Comparison of ENCODE assay signal across 13 cellular contexts in genomic region chr7:116560021-116560970, GRCh38. TPM values are rescaled to one million over a fixed set of nuclear protein-coding genes. Genes with fewer than 3 reads are reported as not detected.
A peak's percentile ranks its signal among the peaks of the same experiment; 100 is the strongest.
DNase-seq lines count a peak whose midpoint lies in the region; ATAC-seq, FAIRE-seq and TF ChIP-seq lines count a peak whose summit lies in the region.
"Had no signal": no experiment of that assay in that cellular context is flagged by ENCODE, and none has a peak within 500 bp of the region (broad histone marks: within the 10 kb centered on the region; RNA-seq: fewer than 3 reads in every experiment).

No MANE protein-coding gene starts in this region.

- intact Hi-C loops in A673 (cut with micrococcal nuclease; ENCODE audit: unreplicated experiment): no loop called here
- intact Hi-C loops in K562 (cut with micrococcal nuclease): no loop called here

- DNase-seq in A673 (ENCODE audit: low spot score): peak; percentile 67
- peak; percentile 69 for DNase-seq in NCI-H1105 treated with DMSO at 0.1 percent for 48 hours (lab: John Stamatoyannopoulos, UW)
- DNase-seq in K562 (ENCODE audit: extremely low read depth in 1 of 4, low spot score in 3 of 4): no peak
- peak in 1 of 2 experiments; percentile 50 for DNase-seq in mesothelial cell of epicardium (ENCODE audit: low spot score in 2 of 2, unreplicated experiment in 2 of 2)
- no peak for DNase-seq in T-helper 2 cell
- DNase-seq in ACHN: no peak
- DNase-seq: activated CD4-positive, alpha-beta T cell treated with anti-CD3 and anti-CD28 coated beads for 1 hour; activated T-cell treated with anti-CD3 and anti-CD28 coated beads, Interleukin-2, amount 50 U/mL, for 4 hours; amygdala had no signal

- H3K27ac ChIP-seq in A673 (ENCODE audit: low read depth, low read length, poor library complexity, severe bottlenecking): peak overlapping the region; percentile 51
- no peak overlapping the region for H3K27ac ChIP-seq in K562 (ENCODE audit: extremely low read depth, low read depth, low read length)

- H3K9me3 Mint-ChIP-seq in mesothelial cell of epicardium: peaks cover 5% of the 10 kb centered on the region

- peaks cover 14% of the 10 kb centered on the region for H3K4me1 Mint-ChIP-seq in mesothelial cell of epicardium

- TF ChIP-seq RAD21 in K562 (CRISPR knock-in tag; conservative IDR thresholded peaks at IDR 0.05 in 1 of 2, IDR thresholded peaks at IDR 0.05 in 1 of 2): no peak

- peaks cover 5% of the 10 kb centered on the region for H3K27me3 Mint-ChIP-seq in mesothelial cell of epicardium (ENCODE audit: low read depth)

- H3K4me2 ChIP-seq in K562 (ENCODE audit: insufficient read depth, low read length): no peak overlapping the region

- POLR2A ChIA-PET in A673 (lab: Charles Lee; ENCODE audit: low non-redundant PET): interaction anchor here (0.8 kb wide), 1 partner anchor 125 kb away, joined by 4 read pairs; no protein-coding TSS in a partner anchor
- POLR2A ChIA-PET in K562 (lab: Yijun Ruan, JAX): interaction anchor here (0.7 to 1.7 kb wide), 3 partner anchors 13 to 36 kb away, joined by 3 to 4 read pairs (median 3); no protein-coding TSS in a partner anchor

- H3K4me1 ChIP-seq in A673 (ENCODE audit: insufficient read depth, low read length, poor library complexity, severe bottlenecking) (peaks cover 78% of the 10 kb centered on the region), K562 (replicated peaks in 1 of 2; ENCODE audit: control insufficient read depth in 2 of 2, insufficient read depth in 2 of 2, low read length in 2 of 2) (no peaks in the 10 kb centered on the region)

- in situ Hi-C loops in K562 (cut with MboI): no loop called here
- in situ Hi-C loops in ACHN (cut with HindIII; ENCODE audit: low pct_ligation_motif_present, low pct_unique_long_range_greater_than_20kb, low sequenced_read_pairs): no loop called here

- no peak for TF ChIP-seq POLR2A in K562 (conservative IDR thresholded peaks at IDR 0.05)

- WGBS in K562 (ENCODE audit: insufficient coverage, low coverage, missing lambda C conversion rate): 0% methylated on average over 7 of the region's 7 CpGs

- no peaks in the 10 kb centered on the region for H3K79me2 ChIP-seq in K562 (ENCODE audit: control insufficient read depth, insufficient read depth, low read length)

- H3K27ac Mint-ChIP-seq in mesothelial cell of epicardium: peak overlapping the region; percentile 44
- H3K27ac Mint-ChIP-seq: B cell had no signal

- no peaks in the 10 kb centered on the region for H4K20me1 ChIP-seq in K562 (replicated peaks; ENCODE audit: control insufficient read depth, insufficient read depth, low read length)

- H3K36me3 ChIP-seq in A673 (ENCODE audit: insufficient read depth, low read length, poor library complexity, severe bottlenecking) (peaks cover 59% of the 10 kb centered on the region), K562 (ENCODE audit: control insufficient read depth, insufficient read depth, low read length) (no peaks in the 10 kb centered on the region)

- no peak for TF ChIP-seq EP300 in K562 (IDR thresholded peaks at IDR 0.05; ENCODE audit: low read length)

- H3K9me1 ChIP-seq in K562 (ENCODE audit: control insufficient read depth, insufficient read depth, low read length): no peaks in the 10 kb centered on the region

- TF ChIP-seq CTCF in A673 (conservative IDR thresholded peaks at IDR 0.05; ENCODE audit: low read depth, low read length) (no peak), K562 (IDR thresholded peaks at IDR 0.05 in 2 of 3, conservative IDR thresholded peaks at IDR 0.05 in 1 of 3; ENCODE audit: insufficient read depth in 2 of 3, low read depth in 1 of 3, low read length in 3 of 3) (no peak), mesothelial cell of epicardium (IDR thresholded peaks at IDR 0.05; ENCODE audit: unreplicated experiment) (no peak)

- H3K4me3 ChIP-seq in A673 (ENCODE audit: low read depth, low read length, poor library complexity, severe bottlenecking): no peak overlapping the region
- no peak overlapping the region for H3K4me3 ChIP-seq in K562

- H3K27me3 ChIP-seq in A673 (replicated peaks; ENCODE audit: insufficient read depth, low read depth, low read length, poor library complexity) (no peaks in the 10 kb centered on the region), K562 (ENCODE audit: control insufficient read depth in 2 of 2, insufficient read depth in 2 of 2, low read length in 2 of 2) (peaks cover 11 to 17% of the 10 kb centered on the region in 2 experiments; a peak in 3 of 5 replicates)

- no peak overlapping the region for H3K4me3 Mint-ChIP-seq in mesothelial cell of epicardium
- H3K4me3 Mint-ChIP-seq: activated T-cell treated with anti-CD3 and anti-CD28 coated beads, Interleukin-2, amount 50 U/mL, for 4 hours; B cell had no signal

- peak; percentile 23 for FAIRE-seq in K562 (lab: Jason Lieb, UNC)

- no peak overlapping the region for H2AFZ ChIP-seq in K562 (ENCODE audit: low read depth, low read length)

- H3K36me3 Mint-ChIP-seq in mesothelial cell of epicardium: no peaks in the 10 kb centered on the region

- H3K9ac ChIP-seq in K562 (ENCODE audit: insufficient read depth in 1 of 2, low read depth in 2 of 2, low read length in 2 of 2): no peak overlapping the region

- ATAC-seq in K562 (0 out of 3 replicates have a peak, but pooled peaks have one; percentile 34), GM19328 (IDR thresholded peaks at IDR 0.05; ENCODE audit: unreplicated experiment) (no peak), HG02938 (IDR thresholded peaks at IDR 0.05; ENCODE audit: unreplicated experiment) (no peak)
- ATAC-seq: activated T-cell treated with anti-CD3 and anti-CD28 coated beads, Interleukin-2, amount 50 U/mL, for 4 hours; left lobe of liver had no signal

- H3K9me3 ChIP-seq in A673 (ENCODE audit: low read depth, low read length, poor library complexity, severe bottlenecking): no peaks in the 10 kb centered on the region
- H3K9me3 ChIP-seq in K562 (replicated peaks; ENCODE audit: control insufficient read depth, insufficient read depth, low read depth, low read length): no peaks in the 10 kb centered on the region

- BruUV-seq in A673 (replicated peaks; lab: Mats Ljungman, UMichigan): no TSS peak
- no TSS peak for BruUV-seq in K562 (replicated peaks; lab: Mats Ljungman, UMichigan)

- CTCF ChIA-PET in A673 (lab: Charles Lee) (interaction anchor here (0.6 kb wide), 1 partner anchor 32 kb away, joined by 3 read pairs; no protein-coding TSS in a partner anchor), K562 (lab: Yijun Ruan, JAX; ENCODE audit: low intra/inter-chr PET ratio) (no interaction called here)

TF ChIP-seq in K562, 482 proteins besides CTCF, POLR2A, EP300 and RAD21:
- TF ChIP-seq NFIC (IDR thresholded peaks at IDR 0.05): peak; percentile 47
- no peak for TF ChIP-seq FUS (optimal IDR thresholded peaks at IDR 0.05; ENCODE audit: low read depth, low read length)

RNA-seq across cellular contexts. Expression of gene CAV1, which starts 35.5 kb away (rescaled TPM):
- 1,757 and 2,074 TPM in 2 replicates for total RNA-seq in A673 (2021)
- 0.79 and 1.5 TPM in 2 replicates for total RNA-seq in K562 (2011; cell fraction: chromatin; rRNA removed; ENCODE audit: low replicate concordance)
- 1.2 TPM in 1 of 2 replicates, not detected in the other for total RNA-seq in K562 (2011; cell fraction: nucleolus; rRNA removed)
- total RNA-seq in K562 (2011; cell fraction: nucleoplasm; rRNA removed): 1.5 TPM in 1 of 2 replicates, not detected in the other
- total RNA-seq in K562 (2014; rRNA removed): 0.08 and 1.1 TPM in 2 replicates
- total RNA-seq in K562 (2014; rRNA removed; fragmentation: Illumina TruSeq; extraction: Trizol): 0.16 and 0.29 TPM in 2 replicates
- 0.40 and 0.64 TPM in 2 replicates for total RNA-seq in K562 (2015; rRNA removed; fragmentation: Illumina TruSeq; extraction: Trizol)
- 1.0 and 1.5 TPM in 2 replicates for total RNA-seq in K562 (2021)
- polyA plus RNA-seq in K562 (2011; rRNA removed): 1.5 and 2.5 TPM in 2 replicates
- 4.8 and 4.9 TPM in 2 replicates for polyA plus RNA-seq in K562 (2011; cell fraction: cytosol; rRNA removed)
- 1.9 and 3.3 TPM in 2 replicates for polyA plus RNA-seq in K562 (2011; cell fraction: nucleus; rRNA removed)
- polyA plus RNA-seq in K562 (2012): 0.51 and 0.55 TPM in 2 replicates
- polyA plus RNA-seq in K562 (2014; fragmentation: Illumina TruSeq; extraction: Trizol): 0.62 and 0.86 TPM in 2 replicates
- polyA plus RNA-seq in K562 (2014; fragmentation: Nextera tagmentation; extraction: Ambion mirVana): under 1 TPM; 0.63 to 0.82 TPM
- polyA plus RNA-seq in K562 (2014; rRNA removed): 0.08 and 0.49 TPM in 2 replicates
- 3.4 and 5.0 TPM in 2 replicates for polyA minus RNA-seq in K562 (2011; rRNA and poly(A)+ RNA removed)
- 0.76 and 2.1 TPM in 2 replicates for polyA minus RNA-seq in K562 (2011; cell fraction: cytosol; rRNA and poly(A)+ RNA removed)
- 1.00 and 1.2 TPM in 2 replicates for polyA minus RNA-seq in K562 (2011; cell fraction: nucleus; rRNA and poly(A)+ RNA removed)
- 2.6 to 3.4 TPM (median 2.7 TPM) in 3 replicates for total RNA-seq in mesothelial cell of epicardium

Comparison
In these comparisons a context has a peak if more than half of its experiments do, and no peak if none do; other contexts are left out.
1. DNase-seq: peak in A673 (single experiment) and NCI-H1105 treated with DMSO at 0.1 percent for 48 hours (single experiment); none in K562 (0 of 4), T-helper 2 cell (0 of 5) and ACHN (single experiment).
2. RNA of gene CAV1, which starts 35.5 kb away (total RNA-seq): 1,757 to 2,074 TPM in A673; 2.6 to 3.4 TPM in mesothelial cell of epicardium and 0.08 to 1.5 TPM in K562; every median in the first group is over 100 times any median in the second.